In the genomic region with DNA sequence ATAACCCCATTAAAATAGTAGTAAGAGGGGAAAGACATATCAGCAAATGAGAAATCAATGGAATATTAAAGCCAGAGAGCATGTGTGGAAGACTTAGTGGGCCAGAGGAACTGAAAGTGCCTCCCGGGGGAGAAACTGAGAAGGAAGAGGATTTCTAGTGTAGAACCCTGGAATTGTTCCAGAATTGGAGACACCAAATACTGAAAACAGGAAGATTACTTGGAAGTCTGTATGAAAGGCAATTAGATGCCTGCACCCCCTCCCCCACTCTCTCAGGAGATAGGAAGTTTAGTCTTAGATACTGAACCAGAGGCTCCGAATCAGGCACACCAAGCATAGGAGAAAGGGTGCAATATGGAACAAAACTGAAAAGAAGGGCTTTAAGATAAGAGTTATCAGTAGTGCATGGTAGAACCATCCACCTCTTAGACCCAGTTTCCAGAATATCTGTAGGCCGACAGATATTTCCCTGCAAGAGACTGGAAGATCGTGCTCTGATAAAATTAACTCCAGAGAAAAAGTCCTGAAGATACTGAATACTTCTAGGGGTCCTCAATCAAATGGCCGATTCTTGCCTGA, we compare ENCODE assay signal across 1 cellular context.
TF ChIP-seq lines count a peak whose summit lies in the region.

No MANE protein-coding gene starts in this region.

TF ChIP-seq in K562, 482 proteins besides CTCF, POLR2A, EP300 and RAD21 (continued from another document and continues in another):
- TF ChIP-seq, protein P1, sequence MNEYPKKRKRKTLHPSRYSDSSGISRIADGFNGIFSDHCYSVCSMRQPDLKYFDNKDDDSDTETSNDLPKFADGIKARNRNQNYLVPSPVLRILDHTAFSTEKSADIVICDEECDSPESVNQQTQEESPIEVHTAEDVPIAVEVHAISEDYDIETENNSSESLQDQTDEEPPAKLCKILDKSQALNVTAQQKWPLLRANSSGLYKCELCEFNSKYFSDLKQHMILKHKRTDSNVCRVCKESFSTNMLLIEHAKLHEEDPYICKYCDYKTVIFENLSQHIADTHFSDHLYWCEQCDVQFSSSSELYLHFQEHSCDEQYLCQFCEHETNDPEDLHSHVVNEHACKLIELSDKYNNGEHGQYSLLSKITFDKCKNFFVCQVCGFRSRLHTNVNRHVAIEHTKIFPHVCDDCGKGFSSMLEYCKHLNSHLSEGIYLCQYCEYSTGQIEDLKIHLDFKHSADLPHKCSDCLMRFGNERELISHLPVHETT (CRISPR knock-in tag; conservative IDR thresholded peaks at IDR 0.05 in 1 of 2, IDR thresholded peaks at IDR 0.05 in 1 of 2) = peak in 1 of 2 experiments; percentile 39; a peak in 1 of 4 replicates
- TF ChIP-seq CXXC5 (CRISPR knock-in tag; IDR thresholded peaks at IDR 0.05) = peak; percentile 80
- TF ChIP-seq TAF15 (IDR thresholded peaks at IDR 0.05; ENCODE audit: low read depth, low read length) = no peak
- peak; percentile 86 for TF ChIP-seq ILF3 (IDR thresholded peaks at IDR 0.05; ENCODE audit: borderline replicate concordance)
- TF ChIP-seq ESRRA (IDR thresholded peaks at IDR 0.05; ENCODE audit: borderline replicate concordance, low read depth) = peak; percentile 48; the same call in 1 of the 2 replicates
- no peak for TF ChIP-seq MCM3 (IDR thresholded peaks at IDR 0.05)
- TF ChIP-seq RCOR1 (IDR thresholded peaks at IDR 0.05; ENCODE audit: borderline replicate concordance in 1 of 2, low read depth in 2 of 2, low read length in 2 of 2) = peak in 1 of 2 experiments; percentile 96; a peak in 2 of 4 replicates
- TF ChIP-seq NFIX (CRISPR knock-in tag; IDR thresholded peaks at IDR 0.05; ENCODE audit: low read depth) = no peak
- TF ChIP-seq CBFA2T2 (conservative IDR thresholded peaks at IDR 0.05) = peak; percentile 98
- peak; percentile 92 for TF ChIP-seq ADNP (tag; IDR thresholded peaks at IDR 0.05)
- TF ChIP-seq GTF2E2 (tag; IDR thresholded peaks at IDR 0.05) = no peak
- no peak for TF ChIP-seq MCM2 (IDR thresholded peaks at IDR 0.05; ENCODE audit: low read depth)
- TF ChIP-seq, protein P2, sequence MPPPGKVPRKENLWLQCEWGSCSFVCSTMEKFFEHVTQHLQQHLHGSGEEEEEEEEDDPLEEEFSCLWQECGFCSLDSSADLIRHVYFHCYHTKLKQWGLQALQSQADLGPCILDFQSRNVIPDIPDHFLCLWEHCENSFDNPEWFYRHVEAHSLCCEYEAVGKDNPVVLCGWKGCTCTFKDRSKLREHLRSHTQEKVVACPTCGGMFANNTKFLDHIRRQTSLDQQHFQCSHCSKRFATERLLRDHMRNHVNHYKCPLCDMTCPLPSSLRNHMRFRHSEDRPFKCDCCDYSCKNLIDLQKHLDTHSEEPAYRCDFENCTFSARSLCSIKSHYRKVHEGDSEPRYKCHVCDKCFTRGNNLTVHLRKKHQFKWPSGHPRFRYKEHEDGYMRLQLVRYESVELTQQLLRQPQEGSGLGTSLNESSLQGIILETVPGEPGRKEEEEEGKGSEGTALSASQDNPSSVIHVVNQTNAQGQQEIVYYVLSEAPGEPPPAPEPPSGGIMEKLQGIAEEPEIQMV (tag; conservative IDR thresholded peaks at IDR 0.05; ENCODE audit: low read depth) = 0 out of 2 replicates have a peak, but pooled peaks have one; percentile 5
- peak; percentile 96 for TF ChIP-seq SMARCE1 (IDR thresholded peaks at IDR 0.05)
- TF ChIP-seq TBL1XR1 (IDR thresholded peaks at IDR 0.05; ENCODE audit: low read length in 2 of 2) = peak in 1 of 2 experiments; percentile 90; a peak in 3 of 4 replicates
- TF ChIP-seq, protein P3, sequence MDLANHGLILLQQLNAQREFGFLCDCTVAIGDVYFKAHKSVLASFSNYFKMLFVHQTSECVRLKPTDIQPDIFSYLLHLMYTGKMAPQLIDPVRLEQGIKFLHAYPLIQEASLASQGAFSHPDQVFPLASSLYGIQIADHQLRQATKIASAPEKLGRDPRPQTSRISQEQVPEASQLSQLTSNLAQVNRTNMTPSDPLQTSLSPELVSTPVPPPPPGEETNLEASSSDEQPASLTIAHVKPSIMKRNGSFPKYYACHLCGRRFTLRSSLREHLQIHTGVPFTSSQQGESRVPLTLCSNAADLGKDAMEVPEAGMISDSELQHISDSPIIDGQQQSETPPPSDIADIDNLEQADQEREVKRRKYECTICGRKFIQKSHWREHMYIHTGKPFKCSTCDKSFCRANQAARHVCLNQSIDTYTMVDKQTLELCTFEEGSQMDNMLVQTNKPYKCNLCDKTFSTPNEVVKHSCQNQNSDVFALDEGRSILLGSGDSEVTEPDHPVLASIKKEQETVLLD (IDR thresholded peaks at IDR 0.05) = peak; percentile 74; the same call in 1 of the 2 replicates
- TF ChIP-seq CEBPG (CRISPR knock-in tag; IDR thresholded peaks at IDR 0.05) = no peak
- no peak for TF ChIP-seq CEBPG (tag; conservative IDR thresholded peaks at IDR 0.05 in 1 of 2, IDR thresholded peaks at IDR 0.05 in 1 of 2)
- no peak for TF ChIP-seq NCOA2 (IDR thresholded peaks at IDR 0.05; ENCODE audit: partially characterized antibody in 2 of 2)
- TF ChIP-seq ZFX (CRISPR knock-in tag; IDR thresholded peaks at IDR 0.05) = peak; percentile 41; the same call in 1 of the 2 replicates
- TF ChIP-seq, protein P4, sequence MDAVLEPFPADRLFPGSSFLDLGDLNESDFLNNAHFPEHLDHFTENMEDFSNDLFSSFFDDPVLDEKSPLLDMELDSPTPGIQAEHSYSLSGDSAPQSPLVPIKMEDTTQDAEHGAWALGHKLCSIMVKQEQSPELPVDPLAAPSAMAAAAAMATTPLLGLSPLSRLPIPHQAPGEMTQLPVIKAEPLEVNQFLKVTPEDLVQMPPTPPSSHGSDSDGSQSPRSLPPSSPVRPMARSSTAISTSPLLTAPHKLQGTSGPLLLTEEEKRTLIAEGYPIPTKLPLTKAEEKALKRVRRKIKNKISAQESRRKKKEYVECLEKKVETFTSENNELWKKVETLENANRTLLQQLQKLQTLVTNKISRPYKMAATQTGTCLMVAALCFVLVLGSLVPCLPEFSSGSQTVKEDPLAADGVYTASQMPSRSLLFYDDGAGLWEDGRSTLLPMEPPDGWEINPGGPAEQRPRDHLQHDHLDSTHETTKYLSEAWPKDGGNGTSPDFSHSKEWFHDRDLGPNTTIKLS (IDR thresholded peaks at IDR 0.05; ENCODE audit: borderline replicate concordance, low read depth) = peak; percentile 71
- no peak for TF ChIP-seq MEF2D (tag; conservative IDR thresholded peaks at IDR 0.05; ENCODE audit: low read depth)
- TF ChIP-seq, protein P5, sequence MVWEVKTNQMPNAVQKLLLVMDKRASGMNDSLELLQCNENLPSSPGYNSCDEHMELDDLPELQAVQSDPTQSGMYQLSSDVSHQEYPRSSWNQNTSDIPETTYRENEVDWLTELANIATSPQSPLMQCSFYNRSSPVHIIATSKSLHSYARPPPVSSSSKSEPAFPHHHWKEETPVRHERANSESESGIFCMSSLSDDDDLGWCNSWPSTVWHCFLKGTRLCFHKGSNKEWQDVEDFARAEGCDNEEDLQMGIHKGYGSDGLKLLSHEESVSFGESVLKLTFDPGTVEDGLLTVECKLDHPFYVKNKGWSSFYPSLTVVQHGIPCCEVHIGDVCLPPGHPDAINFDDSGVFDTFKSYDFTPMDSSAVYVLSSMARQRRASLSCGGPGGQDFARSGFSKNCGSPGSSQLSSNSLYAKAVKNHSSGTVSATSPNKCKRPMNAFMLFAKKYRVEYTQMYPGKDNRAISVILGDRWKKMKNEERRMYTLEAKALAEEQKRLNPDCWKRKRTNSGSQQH (CRISPR knock-in tag; IDR thresholded peaks at IDR 0.05) = no peak
- TF ChIP-seq KAT2B (IDR thresholded peaks at IDR 0.05; ENCODE audit: low read depth, low read length) = no peak
- no peak for TF ChIP-seq YY1 (IDR thresholded peaks at IDR 0.05; ENCODE audit: borderline replicate concordance in 1 of 3, control insufficient read depth in 1 of 3, extremely low read depth in 1 of 3, insufficient read depth in 3 of 3, insufficient read length in 1 of 3, insufficient replicate concordance in 2 of 3, low read depth in 1 of 3, low read length in 2 of 3)
- TF ChIP-seq SMARCB1 (IDR thresholded peaks at IDR 0.05; ENCODE audit: insufficient read length, low read depth) = no peak
- no peak for TF ChIP-seq ZNF12 (CRISPR knock-in tag; IDR thresholded peaks at IDR 0.05)
- TF ChIP-seq, protein P6, sequence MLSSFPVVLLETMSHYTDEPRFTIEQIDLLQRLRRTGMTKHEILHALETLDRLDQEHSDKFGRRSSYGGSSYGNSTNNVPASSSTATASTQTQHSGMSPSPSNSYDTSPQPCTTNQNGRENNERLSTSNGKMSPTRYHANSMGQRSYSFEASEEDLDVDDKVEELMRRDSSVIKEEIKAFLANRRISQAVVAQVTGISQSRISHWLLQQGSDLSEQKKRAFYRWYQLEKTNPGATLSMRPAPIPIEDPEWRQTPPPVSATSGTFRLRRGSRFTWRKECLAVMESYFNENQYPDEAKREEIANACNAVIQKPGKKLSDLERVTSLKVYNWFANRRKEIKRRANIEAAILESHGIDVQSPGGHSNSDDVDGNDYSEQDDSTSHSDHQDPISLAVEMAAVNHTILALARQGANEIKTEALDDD (IDR thresholded peaks at IDR 0.05) = peak; percentile 78
- TF ChIP-seq, protein P7, sequence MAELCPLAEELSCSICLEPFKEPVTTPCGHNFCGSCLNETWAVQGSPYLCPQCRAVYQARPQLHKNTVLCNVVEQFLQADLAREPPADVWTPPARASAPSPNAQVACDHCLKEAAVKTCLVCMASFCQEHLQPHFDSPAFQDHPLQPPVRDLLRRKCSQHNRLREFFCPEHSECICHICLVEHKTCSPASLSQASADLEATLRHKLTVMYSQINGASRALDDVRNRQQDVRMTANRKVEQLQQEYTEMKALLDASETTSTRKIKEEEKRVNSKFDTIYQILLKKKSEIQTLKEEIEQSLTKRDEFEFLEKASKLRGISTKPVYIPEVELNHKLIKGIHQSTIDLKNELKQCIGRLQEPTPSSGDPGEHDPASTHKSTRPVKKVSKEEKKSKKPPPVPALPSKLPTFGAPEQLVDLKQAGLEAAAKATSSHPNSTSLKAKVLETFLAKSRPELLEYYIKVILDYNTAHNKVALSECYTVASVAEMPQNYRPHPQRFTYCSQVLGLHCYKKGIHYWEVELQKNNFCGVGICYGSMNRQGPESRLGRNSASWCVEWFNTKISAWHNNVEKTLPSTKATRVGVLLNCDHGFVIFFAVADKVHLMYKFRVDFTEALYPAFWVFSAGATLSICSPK (IDR thresholded peaks at IDR 0.05; ENCODE audit: borderline replicate concordance) = peak; percentile 84; the same call in 1 of the 2 replicates
- TF ChIP-seq ZNF583 (CRISPR knock-in tag; IDR thresholded peaks at IDR 0.05) = peak; percentile 85; the same call in 1 of the 2 replicates
- TF ChIP-seq, protein P8, sequence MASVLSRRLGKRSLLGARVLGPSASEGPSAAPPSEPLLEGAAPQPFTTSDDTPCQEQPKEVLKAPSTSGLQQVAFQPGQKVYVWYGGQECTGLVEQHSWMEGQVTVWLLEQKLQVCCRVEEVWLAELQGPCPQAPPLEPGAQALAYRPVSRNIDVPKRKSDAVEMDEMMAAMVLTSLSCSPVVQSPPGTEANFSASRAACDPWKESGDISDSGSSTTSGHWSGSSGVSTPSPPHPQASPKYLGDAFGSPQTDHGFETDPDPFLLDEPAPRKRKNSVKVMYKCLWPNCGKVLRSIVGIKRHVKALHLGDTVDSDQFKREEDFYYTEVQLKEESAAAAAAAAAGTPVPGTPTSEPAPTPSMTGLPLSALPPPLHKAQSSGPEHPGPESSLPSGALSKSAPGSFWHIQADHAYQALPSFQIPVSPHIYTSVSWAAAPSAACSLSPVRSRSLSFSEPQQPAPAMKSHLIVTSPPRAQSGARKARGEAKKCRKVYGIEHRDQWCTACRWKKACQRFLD (CRISPR knock-in tag; IDR thresholded peaks at IDR 0.05) = peak; percentile 77; the same call in 1 of the 2 replicates
- TF ChIP-seq, protein P9, sequence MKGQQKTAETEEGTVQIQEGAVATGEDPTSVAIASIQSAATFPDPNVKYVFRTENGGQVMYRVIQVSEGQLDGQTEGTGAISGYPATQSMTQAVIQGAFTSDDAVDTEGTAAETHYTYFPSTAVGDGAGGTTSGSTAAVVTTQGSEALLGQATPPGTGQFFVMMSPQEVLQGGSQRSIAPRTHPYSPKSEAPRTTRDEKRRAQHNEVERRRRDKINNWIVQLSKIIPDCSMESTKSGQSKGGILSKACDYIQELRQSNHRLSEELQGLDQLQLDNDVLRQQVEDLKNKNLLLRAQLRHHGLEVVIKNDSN (CRISPR knock-in tag; IDR thresholded peaks at IDR 0.05) = no peak
- no peak for TF ChIP-seq ZNF77 (CRISPR knock-in tag; IDR thresholded peaks at IDR 0.05)
- no peak for TF ChIP-seq CBX5 (IDR thresholded peaks at IDR 0.05; ENCODE audit: borderline replicate concordance, low read depth)
- TF ChIP-seq HMG20B (CRISPR knock-in tag; IDR thresholded peaks at IDR 0.05) = no peak
- TF ChIP-seq JUND (IDR thresholded peaks at IDR 0.05; ENCODE audit: borderline replicate concordance, low read depth, low read length) = peak; percentile 61
- peak; percentile 57; the same call in 1 of the 3 replicates for TF ChIP-seq JUND (tag; IDR thresholded peaks at IDR 0.05; ENCODE audit: borderline replicate concordance, low read depth, low read length)
- peak in 1 of 2 experiments; percentile 87; a peak in 3 of 4 replicates for TF ChIP-seq HDAC1 (IDR thresholded peaks at IDR 0.05)
- TF ChIP-seq ZNF197 (CRISPR knock-in tag; IDR thresholded peaks at IDR 0.05; ENCODE audit: low read depth) = peak; percentile 94
- TF ChIP-seq HEY1 (CRISPR knock-in tag; IDR thresholded peaks at IDR 0.05; ENCODE audit: borderline replicate concordance) = peak; percentile 83; the same call in 1 of the 2 replicates
- 0 out of 2 replicates have a peak, but pooled peaks have one; percentile 50 for TF ChIP-seq KLF6 (CRISPR knock-in tag; IDR thresholded peaks at IDR 0.05; ENCODE audit: borderline replicate concordance)
- TF ChIP-seq TARDBP (IDR thresholded peaks at IDR 0.05) = 0 out of 2 replicates have a peak, but pooled peaks have one; percentile 27
- TF ChIP-seq GATAD2B (IDR thresholded peaks at IDR 0.05; ENCODE audit: borderline replicate concordance) = peak; percentile 94
- TF ChIP-seq STAG1 (CRISPR knock-in tag; IDR thresholded peaks at IDR 0.05; ENCODE audit: borderline replicate concordance) = no peak
- TF ChIP-seq PYGO2 (tag; IDR thresholded peaks at IDR 0.05) = peak; percentile 65
- TF ChIP-seq NR2F6 (CRISPR knock-in tag; IDR thresholded peaks at IDR 0.05) = no peak
- no peak for TF ChIP-seq SAFB (IDR thresholded peaks at IDR 0.05; ENCODE audit: borderline replicate concordance, low read depth, low read length)
- TF ChIP-seq, protein P10, sequence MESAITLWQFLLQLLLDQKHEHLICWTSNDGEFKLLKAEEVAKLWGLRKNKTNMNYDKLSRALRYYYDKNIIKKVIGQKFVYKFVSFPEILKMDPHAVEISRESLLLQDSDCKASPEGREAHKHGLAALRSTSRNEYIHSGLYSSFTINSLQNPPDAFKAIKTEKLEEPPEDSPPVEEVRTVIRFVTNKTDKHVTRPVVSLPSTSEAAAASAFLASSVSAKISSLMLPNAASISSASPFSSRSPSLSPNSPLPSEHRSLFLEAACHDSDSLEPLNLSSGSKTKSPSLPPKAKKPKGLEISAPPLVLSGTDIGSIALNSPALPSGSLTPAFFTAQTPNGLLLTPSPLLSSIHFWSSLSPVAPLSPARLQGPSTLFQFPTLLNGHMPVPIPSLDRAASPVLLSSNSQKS (CRISPR knock-in tag; IDR thresholded peaks at IDR 0.05) = no peak
- peak; percentile 67 for TF ChIP-seq ATF7 (IDR thresholded peaks at IDR 0.05)
- no peak for TF ChIP-seq SUPT5H (IDR thresholded peaks at IDR 0.05)
- TF ChIP-seq, protein P11, sequence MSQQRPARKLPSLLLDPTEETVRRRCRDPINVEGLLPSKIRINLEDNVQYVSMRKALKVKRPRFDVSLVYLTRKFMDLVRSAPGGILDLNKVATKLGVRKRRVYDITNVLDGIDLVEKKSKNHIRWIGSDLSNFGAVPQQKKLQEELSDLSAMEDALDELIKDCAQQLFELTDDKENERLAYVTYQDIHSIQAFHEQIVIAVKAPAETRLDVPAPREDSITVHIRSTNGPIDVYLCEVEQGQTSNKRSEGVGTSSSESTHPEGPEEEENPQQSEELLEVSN (IDR thresholded peaks at IDR 0.05; ENCODE audit: borderline replicate concordance in 1 of 2, extremely low read depth in 1 of 2, insufficient read depth in 1 of 2, insufficient read length in 1 of 2, low read depth in 1 of 2, low read length in 1 of 2, poor library complexity in 1 of 2, severe bottlenecking in 1 of 2) = no peak
